Comparison of ENCODE assay signal across 24 cellular contexts in genomic region chrY:12982249-12982829, GRCh38.
DNase-seq lines count a peak whose midpoint lies in the region; ATAC-seq, FAIRE-seq and TF ChIP-seq lines count a peak whose summit lies in the region.
"Had no signal": no experiment of that assay in that cellular context is flagged by ENCODE, and none has a peak within 500 bp of the region (broad histone marks: within the 10 kb centered on the region; RNA-seq: fewer than 3 reads in every experiment).

No MANE protein-coding gene starts in this region.

- no peak overlapping the region for H2BK15ac ChIP-seq in H1 (ENCODE audit: low read length)

- no peak overlapping the region for H3K56ac ChIP-seq in H1 (replicated peaks; ENCODE audit: insufficient read length, low read depth, low read length)

- H3K27me3 ChIP-seq in DND-41 (ENCODE audit: insufficient read depth, low read length, poor library complexity) (no peaks in the 10 kb centered on the region), RWPE2 (ENCODE audit: insufficient read depth, poor library complexity, severe bottlenecking) (peaks cover 3% of the 10 kb centered on the region), H1 (replicated peaks in 1 of 4; ENCODE audit: control insufficient read depth in 3 of 4, extremely low read depth in 1 of 4, insufficient read depth in 3 of 4, low read length in 3 of 4) (no peaks in the 10 kb centered on the region)

- H4K20me1 ChIP-seq in DND-41 (ENCODE audit: insufficient read depth, low read length) = no peaks in the 10 kb centered on the region
- H4K20me1 ChIP-seq in H1 (replicated peaks in 1 of 2; ENCODE audit: control insufficient read depth in 1 of 2, insufficient read depth in 2 of 2, low read length in 2 of 2) = no peaks in the 10 kb centered on the region

- H3K79me2 ChIP-seq in DND-41 (ENCODE audit: insufficient read depth, low read length) = no peaks in the 10 kb centered on the region
- no peaks in the 10 kb centered on the region for H3K79me2 ChIP-seq in H1 (ENCODE audit: control insufficient read depth in 1 of 2, insufficient read depth in 2 of 2, low read length in 2 of 2)

- WGBS in H1 (ENCODE audit: extremely low coverage in 1 of 2, insufficient coverage in 1 of 2, insufficient read length in 1 of 2, insufficient replicate concordance in 2 of 2, low coverage in 1 of 2, low lambda C conversion rate in 2 of 2, missing lambda C conversion rate in 1 of 2), 2 experiments = 100% methylated on average over 2 of the region's 2 CpGs; no CpG with 5 or more reads in 1 of the 2 experiments

- TF ChIP-seq CTCF in DND-41 (IDR thresholded peaks at IDR 0.05; ENCODE audit: borderline replicate concordance, extremely low read depth, low read length, poor library complexity, severe bottlenecking) (no peak), RWPE2 (IDR thresholded peaks at IDR 0.05; ENCODE audit: poor library complexity, severe bottlenecking) (no peak), H1 (IDR thresholded peaks at IDR 0.05; ENCODE audit: control extremely low read depth in 1 of 3, insufficient read depth in 1 of 3, low read depth in 1 of 3, low read length in 3 of 3) (no peak)

- no peak overlapping the region for H3K4ac ChIP-seq in H1 (replicated peaks; ENCODE audit: insufficient read length, low read depth, low read length)

- H3K79me1 ChIP-seq in H1 (ENCODE audit: low read depth, low read length) = no peaks in the 10 kb centered on the region

- H3K4me2 ChIP-seq in DND-41 (ENCODE audit: insufficient read depth, low read length) (no peak overlapping the region), H1 (ENCODE audit: insufficient read depth in 1 of 2, low read depth in 2 of 2, low read length in 2 of 2) (no peak overlapping the region)

- CTCF ChIA-PET in activated CD8-positive, alpha-beta memory T cell treated with anti-CD3 and anti-CD28 coated beads, Interleukin-2, amount 10 ng/mL, durations not matched to agents 7 days and 5 days (lab: Charles Lee) = no interaction called here
- CTCF ChIA-PET in H1 (lab: Charles Lee; ENCODE audit: partially characterized antibody) = no interaction called here

- H3K4me1 ChIP-seq in DND-41 (ENCODE audit: insufficient read depth, low read length) (no peaks in the 10 kb centered on the region), RWPE2 (ENCODE audit: insufficient read depth, poor library complexity, severe bottlenecking) (no peaks in the 10 kb centered on the region), H1 (replicated peaks in 1 of 4; ENCODE audit: control insufficient read depth in 3 of 4, insufficient read depth in 4 of 4, low read length in 3 of 4) (peaks cover 0 to 11% (median 6%) of the 10 kb centered on the region in 4 experiments; a peak in 4 of 7 replicates)
- H3K4me1 ChIP-seq: Caco-2 had no signal

- H2BK5ac ChIP-seq in H1 (ENCODE audit: low read depth, low read length) = no peak overlapping the region

- H3K27ac Mint-ChIP-seq in activated CD8-positive, alpha-beta memory T cell treated with anti-CD3 and anti-CD28 coated beads, Interleukin-2, amount 10 ng/mL, durations not matched to agents 7 days and 5 days = no peak overlapping the region
- H3K27ac Mint-ChIP-seq: B cell; CD8-positive, alpha-beta T cell; IgD-negative memory B cell had no signal

- H3K9me3 ChIP-seq in DND-41 (ENCODE audit: insufficient read depth, low read length, severe bottlenecking) = no peaks in the 10 kb centered on the region
- no peaks in the 10 kb centered on the region for H3K9me3 ChIP-seq in RWPE2 (ENCODE audit: severe bottlenecking)
- no peaks in the 10 kb centered on the region for H3K9me3 ChIP-seq in H1 (ENCODE audit: insufficient read depth in 2 of 2, low read depth in 1 of 2, low read length in 1 of 2)
- H3K9me3 ChIP-seq: Caco-2 had no signal

- POLR2A ChIA-PET in H1 (lab: Charles Lee; ENCODE audit: partially characterized antibody) = no interaction called here

- no peak overlapping the region for H3K4me3 ChIP-seq in DND-41 (ENCODE audit: low read depth in 1 of 2, low read length in 2 of 2)
- H3K4me3 ChIP-seq in RWPE2 (ENCODE audit: severe bottlenecking) = no peak overlapping the region
- H3K4me3 ChIP-seq in H1 (ENCODE audit: extremely low read depth in 1 of 4, insufficient read depth in 2 of 4, low read depth in 3 of 4, low read length in 4 of 4) = no peak overlapping the region

- H2BK20ac ChIP-seq in H1 (ENCODE audit: low read length) = no peak overlapping the region

- H3K36me3 ChIP-seq in DND-41 (ENCODE audit: insufficient read depth, low read length) = no peaks in the 10 kb centered on the region
- no peaks in the 10 kb centered on the region for H3K36me3 ChIP-seq in RWPE2 (ENCODE audit: low read depth)
- H3K36me3 ChIP-seq in H1 (ENCODE audit: control insufficient read depth in 2 of 4, insufficient read depth in 4 of 4, low read length in 3 of 4) = no peaks in the 10 kb centered on the region

- no peak overlapping the region for H3K14ac ChIP-seq in H1 (ENCODE audit: insufficient read length)

- H3K4me3 Mint-ChIP-seq in activated CD8-positive, alpha-beta memory T cell treated with anti-CD3 and anti-CD28 coated beads, Interleukin-2, amount 10 ng/mL, durations not matched to agents 7 days and 5 days = no peak overlapping the region
- H3K4me3 Mint-ChIP-seq: B cell; CD8-positive, alpha-beta T cell; IgD-negative memory B cell had no signal

- H3K9ac ChIP-seq in DND-41 (ENCODE audit: low read depth, low read length) = no peak overlapping the region
- no peak overlapping the region for H3K9ac ChIP-seq in H1 (replicated peaks in 1 of 4; ENCODE audit: extremely low read depth in 1 of 4, low read depth in 3 of 4, low read length in 3 of 4)

- no peak for TF ChIP-seq POLR2A in H1 (IDR thresholded peaks at IDR 0.05; ENCODE audit: control extremely low read depth in 1 of 2, low read depth in 2 of 2, low read length in 2 of 2)

- H4K91ac ChIP-seq in H1 (replicated peaks; ENCODE audit: insufficient read length, low read length) = no peak overlapping the region

- H2AK5ac ChIP-seq in H1 (ENCODE audit: low read depth, low read length) = no peak overlapping the region

- no peaks in the 10 kb centered on the region for H3K23me2 ChIP-seq in H1 (ENCODE audit: low read depth, low read length)

- no peak for FAIRE-seq in H1 (lab: Jason Lieb, UNC)
- FAIRE-seq: A204.1, GM12892 had no signal

- peak; percentile 27 for ATAC-seq in activated CD8-positive, alpha-beta memory T cell treated with anti-CD3 and anti-CD28 coated beads, Interleukin-2, amount 10 ng/mL, durations not matched to agents 7 days and 5 days
- ATAC-seq in DND-41 (ENCODE audit: insufficient read depth, low read depth) = peak; percentile 54; the same call in 2 of the 3 replicates
- peak; percentile 48; the same call in 2 of the 3 replicates for ATAC-seq in RWPE2 (ENCODE audit: low read depth)
- ATAC-seq: CD8-positive, alpha-beta T cell; HCT116 had no signal

- no peaks in the 10 kb centered on the region for H3K27me3 Mint-ChIP-seq in activated CD8-positive, alpha-beta memory T cell treated with anti-CD3 and anti-CD28 coated beads, Interleukin-2, amount 10 ng/mL, durations not matched to agents 7 days and 5 days
- H3K27me3 Mint-ChIP-seq: B cell, IgD-negative memory B cell had no signal

- H2BK12ac ChIP-seq in H1 (ENCODE audit: low read depth, low read length) = 0 out of 2 replicates have a peak overlapping the region, but pooled peaks have one; percentile 68

- no peaks in the 10 kb centered on the region for H3K4me1 Mint-ChIP-seq in activated CD8-positive, alpha-beta memory T cell treated with anti-CD3 and anti-CD28 coated beads, Interleukin-2, amount 10 ng/mL, durations not matched to agents 7 days and 5 days
- H3K4me1 Mint-ChIP-seq: B cell, IgD-negative memory B cell had no signal

- no peak overlapping the region for H4K5ac ChIP-seq in H1 (ENCODE audit: insufficient read length, low read depth, low read length)

- TF ChIP-seq EP300 in H1 (IDR thresholded peaks at IDR 0.05; ENCODE audit: borderline replicate concordance in 1 of 2, low read depth in 2 of 2, low read length in 2 of 2) = no peak

- no peak overlapping the region for H4K8ac ChIP-seq in H1 (ENCODE audit: extremely low read depth, insufficient read depth, low read length)

- H3K9me3 Mint-ChIP-seq in activated CD8-positive, alpha-beta memory T cell treated with anti-CD3 and anti-CD28 coated beads, Interleukin-2, amount 10 ng/mL, durations not matched to agents 7 days and 5 days (ENCODE audit: low read depth) = no peaks in the 10 kb centered on the region
- H3K9me3 Mint-ChIP-seq: CD8-positive, alpha-beta T cell; IgD-negative memory B cell had no signal

- TF ChIP-seq RAD21 in H1 (IDR thresholded peaks at IDR 0.05 in 1 of 2, conservative IDR thresholded peaks at IDR 0.05 in 1 of 2; ENCODE audit: low read depth in 2 of 2, low read length in 2 of 2) = no peak

- no peak overlapping the region for H2BK120ac ChIP-seq in H1 (replicated peaks; ENCODE audit: low read depth, low read length)

- no peaks in the 10 kb centered on the region for H3K36me3 Mint-ChIP-seq in activated CD8-positive, alpha-beta memory T cell treated with anti-CD3 and anti-CD28 coated beads, Interleukin-2, amount 10 ng/mL, durations not matched to agents 7 days and 5 days
- H3K36me3 Mint-ChIP-seq: CD8-positive, alpha-beta T cell; IgD-negative memory B cell had no signal

- H3K27ac ChIP-seq in DND-41 (ENCODE audit: low read length) (no peak overlapping the region), RWPE2 (ENCODE audit: poor library complexity, severe bottlenecking) (no peak overlapping the region), H1 (ENCODE audit: low read depth, low read length) (no peak overlapping the region)
- H3K27ac ChIP-seq: C4-2B had no signal

- DNase-seq in activated CD8-positive, alpha-beta memory T cell treated with anti-CD3 and anti-CD28 coated beads, Interleukin-2, amount 10 ng/mL, durations not matched to agents 7 days and 5 days = no peak
- DNase-seq in activated CD8-positive, alpha-beta memory T cell treated with anti-CD3 and anti-CD28 coated beads, Interleukin-2, amount 50 U/mL, for 4 hours = no peak
- DNase-seq in DND-41 (no peak), RWPE2 (ENCODE audit: low spot score) (no peak), H1 (ENCODE audit: low read depth in 1 of 2, low spot score in 2 of 2) (no peak), HuH-7 (ENCODE audit: low spot score) (no peak), retina (no peak), GDM1 (lab: John Stamatoyannopoulos, UW) (no peak)
- DNase-seq: Caco-2; CD8-positive, alpha-beta T cell; DMS79; NCI-H1105 treated with DMSO at 0.1 percent for 48 hours; NCI-H146; NCI-H2029; NCI-H2227 treated with DMSO at 0.1 percent for 48 hours; NCI-H526 treated with DMSO at 0.1 percent for 48 hours; RPMI8226; SHP77 treated with DMSO at 0.1 percent for 48 hours had no signal

- no peak overlapping the region for H2AFZ ChIP-seq in DND-41 (ENCODE audit: low read depth, low read length)
- H2AFZ ChIP-seq in H1 (ENCODE audit: low read length) = peak overlapping the region; percentile 44; the same call in 1 of the 2 replicates

- no peak overlapping the region for H3K18ac ChIP-seq in H1 (ENCODE audit: extremely low read depth, low read length)

- H3K23ac ChIP-seq in H1 (ENCODE audit: insufficient read length) = no peak overlapping the region

TF ChIP-seq in H1, 55 proteins besides CTCF, POLR2A, EP300 and RAD21 (continues in another document):
- no peak for TF ChIP-seq RNF2 (IDR thresholded peaks at IDR 0.05; ENCODE audit: borderline replicate concordance, low read depth, low read length, missing control alignments, poor library complexity, severe bottlenecking)
- TF ChIP-seq SIN3A (conservative IDR thresholded peaks at IDR 0.05 in 1 of 2, IDR thresholded peaks at IDR 0.05 in 1 of 2; ENCODE audit: low read depth in 1 of 2, low read length in 2 of 2) = no peak
- no peak for TF ChIP-seq TBP (IDR thresholded peaks at IDR 0.05; ENCODE audit: low read depth, low read length)
